22 cellular contexts compared by ENCODE assay signal in genomic region chr2:150030440-150030839, GRCh38.
DNase-seq lines count a peak whose midpoint lies in the region; ATAC-seq and TF ChIP-seq lines count a peak whose summit lies in the region.
"Had no signal": no experiment of that assay in that cellular context is flagged by ENCODE, and none has a peak within 500 bp of the region (broad histone marks: within the 10 kb centered on the region; RNA-seq: fewer than 3 reads in every experiment).

No MANE protein-coding gene starts in this region.

- H3K27ac Mint-ChIP-seq in stimulated activated naive CD8-positive, alpha-beta T cell treated with anti-CD3 and anti-CD28 coated beads, Interleukin-15, amount 100 ng/mL, for 72 hours, result no peak overlapping the region
- H3K27ac Mint-ChIP-seq: CD4-positive, alpha-beta T cell; HFFc6 had no signal

- H3K9me3 Mint-ChIP-seq in stimulated activated naive CD8-positive, alpha-beta T cell treated with anti-CD3 and anti-CD28 coated beads, Interleukin-15, amount 100 ng/mL, for 72 hours, result peaks cover 4% of the 10 kb centered on the region in 2 donors
- H3K9me3 Mint-ChIP-seq: HFFc6 had no signal

- DNase-seq in NCI-H748 (lab: John Stamatoyannopoulos, UW; ENCODE audit: unreplicated experiment) (peak; percentile 52), NCI-H748 treated with DMSO at 0.1 percent for 48 hours (lab: John Stamatoyannopoulos, UW) (no peak), SK-N-MC (ENCODE audit: low read depth, low spot score) (no peak), left lung (no peak), upper lobe of right lung (no peak), NCI-H69 (lab: John Stamatoyannopoulos, UW) (no peak)
- no peak for DNase-seq in stimulated activated naive CD8-positive, alpha-beta T cell treated with anti-CD3 and anti-CD28 coated beads, Interleukin-15, amount 100 ng/mL, for 72 hours
- no peak for DNase-seq in stimulated activated CD4-positive, alpha-beta T cell treated with anti-CD3 and anti-CD28 coated beads, Interleukin-2, amount 100 ng/mL, for 24 hours
- DNase-seq: CD4-positive, alpha-beta T cell; DMS153; H7; HFFc6; MV-4-11; NCI-H187 treated with DMSO at 0.1 percent for 48 hours; NCI-H2171 treated with DMSO at 0.1 percent for 48 hours; NCI-H774; PC-3; RPMI8226; SHP77 treated with DMSO at 0.1 percent for 48 hours had no signal

- no peak for TF ChIP-seq CTCF in left lung (IDR thresholded peaks at IDR 0.05)
- no peak for TF ChIP-seq CTCF in upper lobe of right lung (IDR thresholded peaks at IDR 0.05)

- H3K9me3 ChIP-seq in SK-N-MC (ENCODE audit: low read depth, low read length) (no peaks in the 10 kb centered on the region), left lung (no peaks in the 10 kb centered on the region), upper lobe of right lung (no peaks in the 10 kb centered on the region)

- H3K27me3 Mint-ChIP-seq in stimulated activated naive CD8-positive, alpha-beta T cell treated with anti-CD3 and anti-CD28 coated beads, Interleukin-15, amount 100 ng/mL, for 72 hours, result no peaks in the 10 kb centered on the region
- H3K27me3 Mint-ChIP-seq: CD4-positive, alpha-beta T cell had no signal

- no peak overlapping the region for H3K9ac ChIP-seq in SK-N-MC (ENCODE audit: insufficient read length)
- H3K9ac ChIP-seq: KMS-11 had no signal

- no peak overlapping the region for H3K4me3 Mint-ChIP-seq in stimulated activated naive CD8-positive, alpha-beta T cell treated with anti-CD3 and anti-CD28 coated beads, Interleukin-15, amount 100 ng/mL, for 72 hours
- H3K4me3 Mint-ChIP-seq: CD4-positive, alpha-beta T cell; HFFc6 had no signal

- H3K27ac ChIP-seq in SK-N-MC (peak overlapping the region; percentile 96), left lung (no peak overlapping the region), upper lobe of right lung (no peak overlapping the region)
- H3K27ac ChIP-seq: KMS-11 had no signal

- ATAC-seq in left lung (peak; percentile 79), upper lobe of right lung (peak; percentile 61)
- ATAC-seq in stimulated activated naive CD8-positive, alpha-beta T cell treated with anti-CD3 and anti-CD28 coated beads, Interleukin-15, amount 100 ng/mL, for 72 hours, result no peak
- ATAC-seq: GM12878, HepG2, PC-3 had no signal

- no peaks in the 10 kb centered on the region for H3K4me1 ChIP-seq in left lung
- peaks cover 6% of the 10 kb centered on the region for H3K4me1 ChIP-seq in upper lobe of right lung

- peak overlapping the region; percentile 57 for H3K4me3 ChIP-seq in SK-N-MC
- no peak overlapping the region for H3K4me3 ChIP-seq in left lung
- no peak overlapping the region for H3K4me3 ChIP-seq in upper lobe of right lung
- H3K4me3 ChIP-seq: GM12878 had no signal

- H3K36me3 ChIP-seq in SK-N-MC (ENCODE audit: insufficient read depth, low read length), result no peaks in the 10 kb centered on the region
- no peaks in the 10 kb centered on the region for H3K36me3 ChIP-seq in left lung
- no peaks in the 10 kb centered on the region for H3K36me3 ChIP-seq in upper lobe of right lung

- no peaks in the 10 kb centered on the region for H3K4me1 Mint-ChIP-seq in stimulated activated naive CD8-positive, alpha-beta T cell treated with anti-CD3 and anti-CD28 coated beads, Interleukin-15, amount 100 ng/mL, for 72 hours

- H3K27me3 ChIP-seq in left lung, result no peaks in the 10 kb centered on the region
- H3K27me3 ChIP-seq in upper lobe of right lung, result no peaks in the 10 kb centered on the region

- intact Hi-C loops in left lung (cut with DNase I), result no loop called here
- intact Hi-C loops in upper lobe of right lung (cut with DNase I), result no loop called here
